In genomic region chr17:72294487-72294893, GRCh38 we compare ENCODE assay signal across 15 cellular contexts.
DNase-seq lines count a peak whose midpoint lies in the region; ATAC-seq and TF ChIP-seq lines count a peak whose summit lies in the region.
"Had no signal": no experiment of that assay in that cellular context is flagged by ENCODE, and none has a peak within 500 bp of the region (broad histone marks: within the 10 kb centered on the region; RNA-seq: fewer than 3 reads in every experiment).

No MANE protein-coding gene starts in this region.

- POLR2A ChIA-PET in HEK293 (lab: Yijun Ruan, JAX) = no interaction called here
- POLR2A ChIA-PET in naive thymus-derived CD4-positive, alpha-beta T cell (lab: Charles Lee) = no interaction called here
- POLR2A ChIA-PET in OCI-LY7 (lab: Charles Lee) = no interaction called here

- peaks cover 0 to 1% (median 0%) of the 10 kb centered on the region in 7 donors for H3K4me1 Mint-ChIP-seq in naive thymus-derived CD4-positive, alpha-beta T cell
- H3K4me1 Mint-ChIP-seq: B cell had no signal

- H3K4me3 ChIP-seq in BLaER1 (no peak overlapping the region), HEK293 (ENCODE audit: low read depth, low read length) (no peak overlapping the region), left ventricle myocardium inferior (no peak overlapping the region), skeletal muscle tissue (ENCODE audit: low read length in 3 of 3) (no peak overlapping the region), OCI-LY7 (ENCODE audit: low read depth, low read length, poor library complexity, severe bottlenecking) (no peak overlapping the region)
- no peak overlapping the region for H3K4me3 ChIP-seq in naive thymus-derived CD4-positive, alpha-beta T cell (ENCODE audit: low read length)
- H3K4me3 ChIP-seq: GM23248, HAP-1 had no signal

- H3K36me3 Mint-ChIP-seq in naive thymus-derived CD4-positive, alpha-beta T cell = no peaks in the 10 kb centered on the region

- no TSS peak for BruUV-seq in OCI-LY7 (replicated peaks; lab: Mats Ljungman, UMichigan)

- ATAC-seq in naive thymus-derived CD4-positive, alpha-beta T cell = no peak

- H3K9me3 ChIP-seq in BLaER1 (no peaks in the 10 kb centered on the region), HEK293 (ENCODE audit: control insufficient read depth, insufficient read depth, low read depth, low read length) (no peaks in the 10 kb centered on the region), left ventricle myocardium inferior (replicated peaks) (no peaks in the 10 kb centered on the region), skeletal muscle tissue (ENCODE audit: control insufficient read depth in 3 of 3, low read length in 3 of 3) (no peaks in the 10 kb centered on the region), OCI-LY7 (ENCODE audit: low read length) (no peaks in the 10 kb centered on the region)
- H3K9me3 ChIP-seq in naive thymus-derived CD4-positive, alpha-beta T cell (ENCODE audit: control insufficient read depth in 2 of 3, low read length in 3 of 3) = no peaks in the 10 kb centered on the region
- H3K9me3 ChIP-seq: Caco-2, HAP-1 had no signal

- H3K4me2 ChIP-seq in BLaER1 (peak overlapping the region; percentile 74), OCI-LY7 (ENCODE audit: low read length) (no peak overlapping the region)

- peaks cover 0 to 2% (median 0%) of the 10 kb centered on the region in 11 donors for H3K9me3 Mint-ChIP-seq in naive thymus-derived CD4-positive, alpha-beta T cell

- DNase-seq in left ventricle myocardium inferior = peak; percentile 20
- no peak for DNase-seq in NCI-H2107 treated with DMSO at 0.1 percent for 48 hours (lab: John Stamatoyannopoulos, UW; ENCODE audit: unreplicated experiment)
- no peak for DNase-seq in naive thymus-derived CD4-positive, alpha-beta T cell
- DNase-seq in retina = no peak
- DNase-seq in OCI-LY7 (ENCODE audit: low spot score) = no peak
- DNase-seq: Caco-2; CD4-positive, alpha-beta T cell; GM23248 had no signal

- CTCF ChIA-PET in HEK293 (lab: Yijun Ruan, JAX) (no interaction called here), OCI-LY7 (lab: Charles Lee; ENCODE audit: unreplicated experiment) (no interaction called here)
- CTCF ChIA-PET in naive thymus-derived CD4-positive, alpha-beta T cell (lab: Charles Lee) = no interaction called here

- TF ChIP-seq CTCF in HEK293 (tag by site-specific recombination; IDR thresholded peaks at IDR 0.05) (no peak), left ventricle myocardium inferior (IDR thresholded peaks at IDR 0.05; ENCODE audit: borderline replicate concordance) (no peak), OCI-LY7 (conservative IDR thresholded peaks at IDR 0.05; ENCODE audit: low read length) (no peak)

- intact Hi-C loops in left ventricle myocardium inferior (cut with micrococcal nuclease) = no loop called here
- intact Hi-C loops in naive thymus-derived CD4-positive, alpha-beta T cell (cut with micrococcal nuclease) = no loop called here
- intact Hi-C loops in OCI-LY7 (cut with micrococcal nuclease; ENCODE audit: unreplicated experiment) = no loop called here

- H3K4me3 Mint-ChIP-seq in naive thymus-derived CD4-positive, alpha-beta T cell = no peak overlapping the region
- H3K4me3 Mint-ChIP-seq: B cell; CD4-positive, alpha-beta T cell had no signal

- H3K4me1 ChIP-seq in BLaER1 = peaks cover 31% of the 10 kb centered on the region
- no peaks in the 10 kb centered on the region for H3K4me1 ChIP-seq in HEK293 (ENCODE audit: control insufficient read depth, insufficient read depth, low read length)
- peaks cover 8% of the 10 kb centered on the region for H3K4me1 ChIP-seq in left ventricle myocardium inferior
- peaks cover 0 to 6% (median 5%) of the 10 kb centered on the region in 3 donors for H3K4me1 ChIP-seq in skeletal muscle tissue (ENCODE audit: control insufficient read depth in 3 of 3, insufficient read depth in 3 of 3, low read length in 3 of 3)
- H3K4me1 ChIP-seq in naive thymus-derived CD4-positive, alpha-beta T cell (ENCODE audit: control insufficient read depth in 2 of 2, insufficient read depth in 2 of 2, low read length in 2 of 2) = no peaks in the 10 kb centered on the region
- no peaks in the 10 kb centered on the region for H3K4me1 ChIP-seq in OCI-LY7 (ENCODE audit: insufficient read depth, low read length, poor library complexity, severe bottlenecking)
- H3K4me1 ChIP-seq: Caco-2, HAP-1 had no signal

- H3K36me3 ChIP-seq in BLaER1 (no peaks in the 10 kb centered on the region), HEK293 (ENCODE audit: control insufficient read depth in 2 of 2, insufficient read depth in 1 of 2, low read length in 2 of 2) (no peaks in the 10 kb centered on the region), left ventricle myocardium inferior (no peaks in the 10 kb centered on the region), skeletal muscle tissue (ENCODE audit: control insufficient read depth in 3 of 3, insufficient read depth in 3 of 3, low read length in 3 of 3) (no peaks in the 10 kb centered on the region), OCI-LY7 (ENCODE audit: insufficient read depth, low read length) (no peaks in the 10 kb centered on the region)
- no peaks in the 10 kb centered on the region for H3K36me3 ChIP-seq in naive thymus-derived CD4-positive, alpha-beta T cell (ENCODE audit: control insufficient read depth in 2 of 3, insufficient read depth in 3 of 3, low read length in 3 of 3)
- H3K36me3 ChIP-seq: HAP-1 had no signal

- H3K9ac ChIP-seq in BLaER1 (no peak overlapping the region), skeletal muscle tissue (ENCODE audit: low read depth in 1 of 3, low read length in 3 of 3) (no peak overlapping the region)
- H3K9ac ChIP-seq: GM23248 had no signal

- no peaks in the 10 kb centered on the region for H3K9me2 ChIP-seq in OCI-LY7 (ENCODE audit: insufficient read depth, low read length)

- H3K27me3 ChIP-seq in BLaER1 (no peaks in the 10 kb centered on the region), left ventricle myocardium inferior (ENCODE audit: low read depth) (peaks cover 66% of the 10 kb centered on the region), skeletal muscle tissue (ENCODE audit: control insufficient read depth in 3 of 3, insufficient read depth in 3 of 3, low read length in 3 of 3) (peaks cover 0 to 4% (median 0%) of the 10 kb centered on the region in 3 donors)
- no peaks in the 10 kb centered on the region for H3K27me3 ChIP-seq in naive thymus-derived CD4-positive, alpha-beta T cell (ENCODE audit: control insufficient read depth in 2 of 2, insufficient read depth in 2 of 2, low read length in 2 of 2)

- H3K27me3 Mint-ChIP-seq in naive thymus-derived CD4-positive, alpha-beta T cell = peaks cover 0 to 7% (median 4%) of the 10 kb centered on the region in 5 donors
- H3K27me3 Mint-ChIP-seq: CD4-positive, alpha-beta T cell had no signal

- H3K27ac Mint-ChIP-seq in naive thymus-derived CD4-positive, alpha-beta T cell = no peak overlapping the region
- H3K27ac Mint-ChIP-seq: B cell; CD4-positive, alpha-beta T cell had no signal

- H4K20me1 ChIP-seq in BLaER1 (no peaks in the 10 kb centered on the region), OCI-LY7 (ENCODE audit: insufficient read depth, low read length) (no peaks in the 10 kb centered on the region)

- no peaks in the 10 kb centered on the region for H3K79me2 ChIP-seq in OCI-LY7 (ENCODE audit: insufficient read depth, low read depth, low read length)

- no peak overlapping the region for H3K27ac ChIP-seq in BLaER1
- H3K27ac ChIP-seq in HEK293 (ENCODE audit: extremely low read depth, low read depth, low read length) = 0 out of 2 replicates have a peak overlapping the region, but pooled peaks have one; percentile 7
- H3K27ac ChIP-seq in left ventricle myocardium inferior (replicated peaks) = peak overlapping the region; percentile 43
- peak overlapping the region; percentile 10 for H3K27ac ChIP-seq in skeletal muscle tissue (ENCODE audit: low read depth, low read length)
- H3K27ac ChIP-seq in naive thymus-derived CD4-positive, alpha-beta T cell (ENCODE audit: low read depth, low read length) = no peak overlapping the region
- no peak overlapping the region for H3K27ac ChIP-seq in OCI-LY7 (ENCODE audit: low read depth, low read length, poor library complexity, severe bottlenecking)
- H3K27ac ChIP-seq: C4-2B, GM23248, HL-60 had no signal

- H2AFZ ChIP-seq in OCI-LY7 (ENCODE audit: low read length) = no peak overlapping the region
- H2AFZ ChIP-seq: GM23248 had no signal

TF ChIP-seq in HEK293, 187 proteins besides CTCF, POLR2A, EP300 and RAD21 (continues in another document):
- TF ChIP-seq ZNF157 (tag by site-specific recombination; IDR thresholded peaks at IDR 0.05) (no peak), ZNF2 (tag by site-specific recombination; IDR thresholded peaks at IDR 0.05) (no peak), ZNF76 (tag by site-specific recombination; IDR thresholded peaks at IDR 0.05; ENCODE audit: borderline replicate concordance, low read depth) (no peak), ZNF26 (tag by site-specific recombination; IDR thresholded peaks at IDR 0.05) (no peak), SP7 (tag by site-specific recombination; IDR thresholded peaks at IDR 0.05) (no peak)

Comparison
In these comparisons a context has a peak if more than half of its experiments do, and no peak if none do; other contexts are left out.
1. H3K27ac ChIP-seq: peak in HEK293 (single experiment), left ventricle myocardium inferior (single experiment) and skeletal muscle tissue (single experiment); none in BLaER1 (single experiment), naive thymus-derived CD4-positive, alpha-beta T cell (single experiment) and OCI-LY7 (single experiment).